ENCODE assay signal across 8 cellular contexts in the genomic region with DNA sequence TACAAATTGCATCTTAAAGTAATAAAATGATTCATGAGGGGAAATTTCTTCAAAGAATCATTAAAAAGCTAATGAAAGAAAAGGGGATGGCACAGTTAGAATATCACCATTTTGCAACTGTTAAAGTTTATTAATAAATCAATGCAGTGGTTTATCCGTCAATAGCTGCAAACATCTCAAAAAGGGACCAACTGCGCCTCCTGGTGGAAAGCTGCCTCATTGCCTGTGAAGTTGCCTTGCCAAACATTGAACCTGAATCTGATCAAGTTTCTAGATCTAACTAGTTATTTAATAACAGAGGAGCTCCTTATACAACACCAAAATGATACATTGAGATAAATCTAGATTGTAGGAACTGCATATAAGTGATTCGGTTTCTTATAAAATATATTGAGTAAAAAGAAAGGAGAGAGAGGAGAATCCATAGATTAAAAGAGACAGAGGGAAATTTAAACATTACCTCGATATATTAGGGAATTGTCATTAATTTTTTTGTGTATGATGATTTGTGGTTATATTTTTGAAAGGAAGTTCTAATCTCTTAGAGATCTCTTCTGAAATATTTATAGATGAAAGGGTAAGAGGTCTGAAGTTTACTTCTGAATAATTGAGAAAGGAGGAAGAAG. TPM values are rescaled to one million over a fixed set of nuclear protein-coding genes. Genes with fewer than 3 reads are reported as not detected.
DNase-seq lines count a peak whose midpoint lies in the region; ATAC-seq, FAIRE-seq and TF ChIP-seq lines count a peak whose summit lies in the region.

No MANE protein-coding gene starts in this region.

- no peak overlapping the region for H3K4me3 Mint-ChIP-seq in activated T-helper 17 cell treated with anti-CD3 and anti-CD28 coated beads, Interleukin-2, amount 50 U/mL, for 72 hours

- no peak for TF ChIP-seq POLR2A in ovary (IDR thresholded peaks at IDR 0.05)
- no peak for TF ChIP-seq POLR2A in tibial nerve (IDR thresholded peaks at IDR 0.05)

- no peaks in the 10 kb centered on the region for H3K9me3 Mint-ChIP-seq in activated T-helper 17 cell treated with anti-CD3 and anti-CD28 coated beads, Interleukin-2, amount 50 U/mL, for 72 hours

- no peaks in the 10 kb centered on the region for H3K36me3 Mint-ChIP-seq in activated T-helper 17 cell treated with anti-CD3 and anti-CD28 coated beads, Interleukin-2, amount 50 U/mL, for 72 hours (ENCODE audit: low read depth)

- no peak overlapping the region for H3K27ac Mint-ChIP-seq in activated T-helper 17 cell treated with anti-CD3 and anti-CD28 coated beads, Interleukin-2, amount 50 U/mL, for 72 hours

- intact Hi-C loops in ovary (cut with DNase I) = loop anchor here (2.0 to 10.0 kb wide), 4 partner anchors 201 to 387 kb away; no protein-coding TSS in a partner anchor

- H3K27me3 ChIP-seq in ovary (no peaks in the 10 kb centered on the region), tibial nerve (no peaks in the 10 kb centered on the region)

- ATAC-seq in activated T-helper 17 cell treated with anti-CD3 and anti-CD28 coated beads, Interleukin-2, amount 50 U/mL, for 72 hours (replicated peaks) = peak; percentile 39
- no peak for ATAC-seq in GM18519 (IDR thresholded peaks at IDR 0.05; ENCODE audit: low FRiP score, unreplicated experiment)

- DNase-seq in GM12865 (ENCODE audit: low read depth) (peak; percentile 74), HT-29 (ENCODE audit: low spot score) (peak; percentile 75), RCC 7860 (ENCODE audit: low spot score) (no peak), foreskin fibroblast (peak; percentile 35 to 82), ovary (peak; percentile 48 to 77 (median 76)), tibial nerve (ENCODE audit: low spot score in 2 of 2) (peak; percentile 66 to 89)

- 10 to 15% (median 11%) methylated on average over 4 of the region's 4 CpGs for WGBS in ovary, 3 donors
- 18 to 22% methylated on average over 4 of the region's 4 CpGs for WGBS in tibial nerve, 2 donors

- H3K4me3 ChIP-seq in GM12865 (ENCODE audit: low read depth, low read length) = no peak overlapping the region
- H3K4me3 ChIP-seq in foreskin fibroblast (ENCODE audit: low read depth in 1 of 2, low read length in 2 of 2) = no peak overlapping the region
- no peak overlapping the region for H3K4me3 ChIP-seq in ovary
- H3K4me3 ChIP-seq in tibial nerve = peak overlapping the region in 1 of 4 donors; percentile 12

- TF ChIP-seq CTCF in GM12865 (IDR thresholded peaks at IDR 0.05; ENCODE audit: insufficient read depth, low read depth, low read length, missing control alignments) (peak; percentile 92), foreskin fibroblast (IDR thresholded peaks at IDR 0.05; ENCODE audit: low read depth, low read length) (peak; percentile 97), ovary (IDR thresholded peaks at IDR 0.05) (peak; percentile 49 to 76 (median 76)), tibial nerve (IDR thresholded peaks at IDR 0.05) (peak; percentile 79 to 91 (median 86))

- no peaks in the 10 kb centered on the region for H3K9me3 ChIP-seq in ovary
- H3K9me3 ChIP-seq in tibial nerve = no peaks in the 10 kb centered on the region

- H3K27ac ChIP-seq in ovary = no peak overlapping the region
- no peak overlapping the region for H3K27ac ChIP-seq in tibial nerve

- H3K4me1 ChIP-seq in ovary (ENCODE audit: insufficient read depth) (no peaks in the 10 kb centered on the region), tibial nerve (peaks cover 0 to 7% (median 0%) of the 10 kb centered on the region in 4 donors)

- no peaks in the 10 kb centered on the region for H3K36me3 ChIP-seq in ovary
- no peaks in the 10 kb centered on the region for H3K36me3 ChIP-seq in tibial nerve

- FAIRE-seq in RCC 7860 (lab: Jason Lieb, UNC) = peak; percentile 23

- H3K27me3 Mint-ChIP-seq in activated T-helper 17 cell treated with anti-CD3 and anti-CD28 coated beads, Interleukin-2, amount 50 U/mL, for 72 hours = peaks cover 6% of the 10 kb centered on the region

- TF ChIP-seq EP300 in ovary (IDR thresholded peaks at IDR 0.05) = no peak
- no peak for TF ChIP-seq EP300 in tibial nerve (IDR thresholded peaks at IDR 0.05)

- no peaks in the 10 kb centered on the region for H3K4me1 Mint-ChIP-seq in activated T-helper 17 cell treated with anti-CD3 and anti-CD28 coated beads, Interleukin-2, amount 50 U/mL, for 72 hours

RNA-seq across cellular contexts. Expression of a gene that starts 6.9 kb away (rescaled TPM):
- total RNA-seq in HT-29 (2014; rRNA removed; shearing (Covaris generic)) = 37.8 and 48.1 TPM in 2 replicates
- 10 to 100 TPM; 39.7 to 50.5 TPM for total RNA-seq in activated T-helper 17 cell treated with anti-CD3 and anti-CD28 coated beads, Interleukin-2, amount 50 U/mL, for 72 hours
- total RNA-seq in ovary (10 to 100 TPM; 31.9 to 42.5 (median 38.8) TPM), tibial nerve (10 to 100 TPM; 36.9 to 71.7 (median 56.7) TPM)
- polyA plus RNA-seq in ovary = 10 to 100 TPM; 19.6 to 30.3 TPM

RNA-seq across cellular contexts. Expression of a gene that starts 27.4 kb away (rescaled TPM):
- total RNA-seq in HT-29 (2014; rRNA removed; shearing (Covaris generic)) = 11.3 and 12.9 TPM in 2 replicates
- 10 to 100 TPM; 12.9 to 16.4 TPM for total RNA-seq in activated T-helper 17 cell treated with anti-CD3 and anti-CD28 coated beads, Interleukin-2, amount 50 U/mL, for 72 hours
- total RNA-seq in ovary = 10 to 100 TPM; 18.8 to 31.8 (median 20.9) TPM
- 10 to 100 TPM; 15.1 to 20.9 TPM for polyA plus RNA-seq in ovary
- total RNA-seq in tibial nerve = 10 to 100 TPM; 19.5 to 23.4 (median 22.5) TPM

RNA-seq across cellular contexts. Expression of a gene that starts 27.7 kb away (rescaled TPM):
- total RNA-seq in HT-29 (2014; rRNA removed; shearing (Covaris generic)) = 1.9 and 3.3 TPM in 2 replicates
- total RNA-seq in activated T-helper 17 cell treated with anti-CD3 and anti-CD28 coated beads, Interleukin-2, amount 50 U/mL, for 72 hours = 10 to 100 TPM; 10.5 to 11.8 TPM
- total RNA-seq in ovary = 10 to 100 TPM in 1 of 7 donors, 1 to 10 TPM in 6; 4.8 to 16.3 (median 9.2) TPM
- 10 to 100 TPM in 1 of 2 donors, 1 to 10 TPM in 1; 8.3 to 10.8 TPM for polyA plus RNA-seq in ovary
- 10 to 100 TPM in 1 of 4 donors, 1 to 10 TPM in 3; 5.3 to 18.1 (median 6.8) TPM for total RNA-seq in tibial nerve

RNA-seq across cellular contexts. Expression of a gene that starts 53.8 kb away (rescaled TPM):
- 3.2 and 3.8 TPM in 2 replicates for total RNA-seq in HT-29 (2014; rRNA removed; shearing (Covaris generic))
- total RNA-seq in activated T-helper 17 cell treated with anti-CD3 and anti-CD28 coated beads, Interleukin-2, amount 50 U/mL, for 72 hours = 1 to 10 TPM; 4.8 to 6.8 TPM
- total RNA-seq in ovary = 1 to 10 TPM; 6.4 to 9.5 (median 7.1) TPM
- polyA plus RNA-seq in ovary = 10 to 100 TPM in 1 of 2 donors, 1 to 10 TPM in 1; 5.4 to 16.7 TPM
- total RNA-seq in tibial nerve = 10 to 100 TPM in 1 of 4 donors, 1 to 10 TPM in 3; 8.2 to 16.0 (median 9.3) TPM

RNA-seq across cellular contexts. Expression of a gene that starts 55.6 kb away (rescaled TPM):
- under 0.01 TPM in 1 of 2 replicates, not detected in the other for total RNA-seq in HT-29 (2014; rRNA removed; shearing (Covaris generic))
- total RNA-seq in activated T-helper 17 cell treated with anti-CD3 and anti-CD28 coated beads, Interleukin-2, amount 50 U/mL, for 72 hours = under 1 TPM in 1 of 2 donors, not detected in 1; 0.06 TPM
- total RNA-seq in ovary = under 1 TPM in 2 of 7 donors, not detected in 5; 0.05 TPM
- under 1 TPM in 1 of 2 donors, not detected in 1; 0.03 TPM for polyA plus RNA-seq in ovary
- under 1 TPM in 2 of 4 donors, not detected in 2; under 0.01 to 0.21 TPM for total RNA-seq in tibial nerve
